In genomic region chr11:62081378-62082291, GRCh38 we compare ENCODE assay signal across 8 cellular contexts. TPM values are rescaled to one million over a fixed set of nuclear protein-coding genes. Genes with fewer than 3 reads are reported as not detected.
DNase-seq lines count a peak whose midpoint lies in the region; ATAC-seq, FAIRE-seq and TF ChIP-seq lines count a peak whose summit lies in the region.

No MANE protein-coding gene starts in this region.

- in situ Hi-C loops in SK-MEL-5 (cut with HindIII; ENCODE audit: low pct_unique_long_range_greater_than_20kb, low sequenced_read_pairs) = no loop called here

- H3K27me3 ChIP-seq in pancreas = no peaks in the 10 kb centered on the region
- H3K27me3 ChIP-seq in thoracic aorta (replicated peaks; ENCODE audit: insufficient read depth) = no peaks in the 10 kb centered on the region

- no peaks in the 10 kb centered on the region for H3K4me1 ChIP-seq in pancreas
- peaks cover 0 to 3% of the 10 kb centered on the region in 2 donors for H3K4me1 ChIP-seq in thoracic aorta (ENCODE audit: control insufficient read depth in 1 of 2, low read depth in 2 of 2)

- FAIRE-seq in pancreas (lab: Jason Lieb, UNC) = no peak

- peak; percentile 73 to 87 (median 77) for TF ChIP-seq CTCF in pancreas (IDR thresholded peaks at IDR 0.05)
- TF ChIP-seq CTCF in thoracic aorta (IDR thresholded peaks at IDR 0.05) = peak; percentile 91

- intact Hi-C loops in pancreas (cut with DNase I) = loop anchor here in 1 of 3 donors (5.0 to 10.0 kb wide), 2 partner anchors 184 to 277 kb away; no protein-coding TSS in a partner anchor

- no peak overlapping the region for H3K27ac ChIP-seq in pancreas
- H3K27ac ChIP-seq in thoracic aorta = no peak overlapping the region

- H3K36me3 ChIP-seq in pancreas = no peaks in the 10 kb centered on the region
- H3K36me3 ChIP-seq in thoracic aorta = no peaks in the 10 kb centered on the region

- peak; percentile 93 to 100 (median 98) for ATAC-seq in pancreas
- ATAC-seq in thoracic aorta (ENCODE audit: insufficient number of reproducible peaks, low FRiP score, low read depth) = no peak
- ATAC-seq in HG03159 (IDR thresholded peaks at IDR 0.05; ENCODE audit: unreplicated experiment) = no peak

- H3K9me3 ChIP-seq in pancreas (no peaks in the 10 kb centered on the region), thoracic aorta (no peaks in the 10 kb centered on the region)

- H3K4me3 ChIP-seq in pancreas (no peak overlapping the region), thoracic aorta (peak overlapping the region; percentile 40)

- WGBS in pancreas, 2 donors = 18% methylated on average over 16 of the region's 16 CpGs

- DNase-seq in Daoy (ENCODE audit: low read depth) (peak; percentile 63), NAMALWA (ENCODE audit: low spot score) (peak; percentile 66), SK-MEL-5 (ENCODE audit: low read depth, low spot score) (peak; percentile 59), activated gamma-delta T cell treated with Interleukin-2 at 50 U/mL for 16 hours (peak; percentile 79), germinal center (ENCODE audit: low spot score) (peak; percentile 68), pancreas (peak; percentile 66 to 92 (median 84)), thoracic aorta (ENCODE audit: low spot score) (peak; percentile 43)

RNA-seq across cellular contexts. Expression of gene INCENP, which starts 42.2 kb away (rescaled TPM):
- total RNA-seq in Daoy (2014; rRNA removed; shearing (Covaris generic)) = 57.0 and 76.3 TPM in 2 replicates
- 54.5 and 61.8 TPM in 2 replicates for total RNA-seq in SK-MEL-5 (2014; rRNA removed; shearing (Covaris generic))
- polyA plus RNA-seq in SK-MEL-5 (2015; cell fraction: cytosol; rRNA removed) = 66.3 and 84.2 TPM in 2 replicates
- polyA plus RNA-seq in SK-MEL-5 (2015; cell fraction: nucleus; rRNA removed) = 61.9 and 70.5 TPM in 2 replicates
- total RNA-seq in pancreas (10 to 100 TPM in 2 of 6 donors, 1 to 10 TPM in 4; 6.2 to 15.0 (median 8.0) TPM), thoracic aorta (10 to 100 TPM in 1 of 2 donors, 1 to 10 TPM in 1; 8.8 to 13.0 TPM)
- polyA plus RNA-seq in pancreas = 1 to 10 TPM; 3.7 to 4.8 TPM

Comparison
In these comparisons a context has a peak if more than half of its experiments do, and no peak if none do; other contexts are left out.
1. ATAC-seq: peak in pancreas (4 of 4); none in thoracic aorta (single experiment) and HG03159 (single experiment).
2. Peak in every context shown above with its lines, with median percentiles within 50 percentile points of each other: DNase-seq.